ENCODE assay signal across 8 cellular contexts in the genomic region with DNA sequence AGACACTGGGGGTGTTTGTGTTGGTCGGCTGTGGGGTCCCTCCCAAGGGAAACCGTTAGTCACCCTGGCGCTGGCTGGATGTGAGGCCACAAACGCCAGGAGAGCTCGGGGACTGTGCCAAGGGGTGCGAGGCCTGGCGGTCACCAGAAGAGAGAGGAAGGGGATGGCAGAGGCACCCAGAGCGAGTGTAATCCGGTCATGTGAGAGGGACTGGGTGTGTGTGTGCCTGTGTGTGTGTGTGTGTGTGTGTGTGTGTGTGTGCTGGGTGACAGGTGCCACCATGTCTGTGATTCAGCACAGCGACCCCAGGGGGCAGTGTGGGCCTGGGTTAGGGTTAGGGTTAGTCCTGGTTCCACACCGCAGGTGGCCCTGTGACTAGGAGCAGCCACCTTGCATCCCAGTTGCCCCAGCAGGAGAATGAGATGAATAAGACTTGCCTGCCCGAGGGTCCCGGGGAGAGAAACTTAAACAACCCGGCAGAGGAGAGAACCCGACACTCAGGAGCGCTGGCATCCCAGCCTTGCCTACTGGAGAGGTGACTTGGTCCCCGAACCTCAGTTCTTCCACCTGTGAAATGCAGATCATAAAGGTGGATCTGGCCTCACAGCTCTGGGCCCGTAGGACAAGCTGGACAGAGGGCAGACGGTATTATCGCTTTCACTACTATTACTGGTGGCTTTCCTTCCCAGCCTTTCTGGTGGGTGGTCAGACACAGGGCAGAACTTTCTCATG. TPM values are rescaled to one million over a fixed set of nuclear protein-coding genes. Genes with fewer than 3 reads are reported as not detected.
DNase-seq lines count a peak whose midpoint lies in the region; ATAC-seq and TF ChIP-seq lines count a peak whose summit lies in the region.

No MANE protein-coding gene starts in this region.

- no peak overlapping the region for H3K27ac Mint-ChIP-seq in stimulated activated effector memory CD8-positive, alpha-beta T cell treated with anti-CD3 and anti-CD28 coated beads, Interleukin-12 subunit alpha, Interleukin-12 subunit beta, amount 100 ng/mL, for 72 hours

- intact Hi-C loops in mucosa of descending colon (cut with DNase I, micrococcal nuclease), result loop anchor here (5.0 kb wide), 2 partner anchors 184 to 194 kb away; no protein-coding TSS in a partner anchor

- H3K4me1 Mint-ChIP-seq in stimulated activated effector memory CD8-positive, alpha-beta T cell treated with anti-CD3 and anti-CD28 coated beads, Interleukin-12 subunit alpha, Interleukin-12 subunit beta, amount 100 ng/mL, for 72 hours, result peaks cover 6% of the 10 kb centered on the region

- H3K36me3 Mint-ChIP-seq in stimulated activated effector memory CD8-positive, alpha-beta T cell treated with anti-CD3 and anti-CD28 coated beads, Interleukin-12 subunit alpha, Interleukin-12 subunit beta, amount 100 ng/mL, for 72 hours, result no peaks in the 10 kb centered on the region

- H3K36me3 ChIP-seq in mucosa of descending colon (ENCODE audit: low read depth), result no peaks in the 10 kb centered on the region

- no peak overlapping the region for H3K4me3 Mint-ChIP-seq in stimulated activated effector memory CD8-positive, alpha-beta T cell treated with anti-CD3 and anti-CD28 coated beads, Interleukin-12 subunit alpha, Interleukin-12 subunit beta, amount 100 ng/mL, for 72 hours

- no peaks in the 10 kb centered on the region for H3K9me3 ChIP-seq in mucosa of descending colon

- no peak overlapping the region for H3K4me3 ChIP-seq in mucosa of descending colon

- no peaks in the 10 kb centered on the region for H3K9me3 Mint-ChIP-seq in stimulated activated effector memory CD8-positive, alpha-beta T cell treated with anti-CD3 and anti-CD28 coated beads, Interleukin-12 subunit alpha, Interleukin-12 subunit beta, amount 100 ng/mL, for 72 hours

- ATAC-seq in mucosa of descending colon (peak; percentile 87), HG02642 (IDR thresholded peaks at IDR 0.05; ENCODE audit: poor library complexity, unreplicated experiment) (no peak)
- peak; percentile 40 for ATAC-seq in stimulated activated effector memory CD8-positive, alpha-beta T cell treated with anti-CD3 and anti-CD28 coated beads, Interleukin-12 subunit alpha, Interleukin-12 subunit beta, amount 100 ng/mL, for 72 hours

- H3K4me1 ChIP-seq in mucosa of descending colon (ENCODE audit: low read depth), result peaks cover 5% of the 10 kb centered on the region

- no peak for TF ChIP-seq CTCF in mucosa of descending colon (IDR thresholded peaks at IDR 0.05)

- DNase-seq in activated gamma-delta T cell treated with Interleukin-2 at 50 U/mL for 16 hours, result peak; percentile 57
- DNase-seq in activated gamma-delta T cell (lab: John Stamatoyannopoulos, UW), result no peak
- DNase-seq in NCI-H345 treated with DMSO at 0.1 percent for 48 hours (lab: John Stamatoyannopoulos, UW; ENCODE audit: unreplicated experiment), result peak; percentile 5
- DNase-seq in activated CD4-positive, alpha-beta T cell treated with anti-CD3 and anti-CD28 coated beads, Interleukin-2, amount 50 U/mL, for 24 hours (ENCODE audit: low read depth in 1 of 2, low spot score in 1 of 2), result peak; percentile 28 to 58
- peak; percentile 70 for DNase-seq in dermis microvascular lymphatic vessel endothelial cell (ENCODE audit: low read depth in 2 of 2)
- peak; percentile 79 to 88 (median 87) for DNase-seq in mucosa of descending colon
- DNase-seq in stimulated activated effector memory CD8-positive, alpha-beta T cell treated with anti-CD3 and anti-CD28 coated beads, Interleukin-12 subunit alpha, Interleukin-12 subunit beta, amount 100 ng/mL, for 72 hours (ENCODE audit: low spot score in 2 of 2), result peak; percentile 38 to 71

RNA-seq across cellular contexts. Expression of gene ADAMTSL2, which starts 1.4 kb away (rescaled TPM):
- total RNA-seq in dermis microvascular lymphatic vessel endothelial cell (under 0.01 TPM in 2 replicates), mucosa of descending colon (1 to 10 TPM; 1.3 to 2.7 (median 1.5) TPM)

RNA-seq across cellular contexts. Expression of gene MYMK, which starts 8.3 kb away (rescaled TPM):
- not detected in 2 replicates for total RNA-seq in dermis microvascular lymphatic vessel endothelial cell
- not detected for total RNA-seq in mucosa of descending colon

RNA-seq across cellular contexts. Expression of gene SLC2A6, which starts 54.2 kb away (rescaled TPM):
- total RNA-seq in dermis microvascular lymphatic vessel endothelial cell (19.7 and 24.4 TPM in 2 replicates), mucosa of descending colon (1 to 10 TPM; 2.6 to 5.3 (median 2.8) TPM)
